Comparison of ENCODE assay signal across 31 cellular contexts in genomic region chr16:65828296-65828695, GRCh38.
"Had no signal": no experiment of that assay in that cellular context is flagged by ENCODE, and none has a peak within 500 bp of the region (broad histone marks: within the 10 kb centered on the region; RNA-seq: fewer than 3 reads in every experiment).

No MANE protein-coding gene starts in this region.

- H3K36me3 ChIP-seq: MG63, Peyer's patch had no signal

- H3K9me3 ChIP-seq: MG63, Peyer's patch had no signal

- DNase-seq: activated CD4-positive, alpha-beta T cell treated with anti-CD3 and anti-CD28 coated beads, Interleukin-2, amount 10 ng/mL, durations not matched to agents 24 days and 14 days; activated CD4-positive, alpha-beta T cell treated with anti-CD3 and anti-CD28 coated beads, Interleukin-2, amount 50 U/mL, for 4 hours; activated CD4-positive, CD25-positive, alpha-beta regulatory T cell; activated CD8-positive, alpha-beta T cell treated with anti-CD3 and anti-CD28 coated beads, Interleukin-2, amount 10 ng/mL, durations not matched to agents 7 days and 5 days; activated gamma-delta T cell; activated naive CD4-positive, alpha-beta T cell treated with Interleukin-2 at 50 U/mL for 16 hours; activated T-cell treated with anti-CD3 and anti-CD28 coated beads, Interleukin-2, amount 50 U/mL, for 24 hours; anterior cingulate cortex; Kasumi-1; KG1; MG63; NCI-H1048; NCI-H1105 treated with DMSO at 0.1 percent for 48 hours; NCI-H1436; NCI-H1694; NCI-H1930; NCI-H2081 treated with DMSO at 0.1 percent for 48 hours; NCI-H226; NCI-H446 treated with DMSO at 0.1 percent for 48 hours; NCI-H69; NK-92 treated with Interleukin-12 subunit alpha and Interleukin-12 subunit beta, amount 100 ng/mL, for 24 hours; PC-3; Peyer's patch; SIG-M5; SW 1271; T-helper 1 cell; T-helper 2 cell; T-helper 9 cell had no signal

- FAIRE-seq: bronchial epithelial cell had no signal

- H3K27me3 ChIP-seq: MG63, Peyer's patch had no signal

- H3K4me1 ChIP-seq: Peyer's patch had no signal

- H3K4me3 ChIP-seq: MG63, Peyer's patch had no signal

- H3K27ac ChIP-seq: Peyer's patch, RWPE1, VCaP had no signal
